22 cellular contexts compared by ENCODE assay signal in genomic region chr4:94333864-94334263, GRCh38. TPM values are rescaled to one million over a fixed set of nuclear protein-coding genes. Genes with fewer than 3 reads are reported as not detected.
A peak's percentile ranks its signal among the peaks of the same experiment; 100 is the strongest.
DNase-seq lines count a peak whose midpoint lies in the region; ATAC-seq, FAIRE-seq and TF ChIP-seq lines count a peak whose summit lies in the region.
"Had no signal": no experiment of that assay in that cellular context is flagged by ENCODE, and none has a peak within 500 bp of the region (broad histone marks: within the 10 kb centered on the region; RNA-seq: fewer than 3 reads in every experiment).

No MANE protein-coding gene starts in this region.

- H3K27ac ChIP-seq in A549 (no peak overlapping the region), endodermal cell (ENCODE audit: low read depth, low read length) (no peak overlapping the region), osteoblast (ENCODE audit: low read depth, low read length) (no peak overlapping the region), substantia nigra (ENCODE audit: low read depth, low read length, poor library complexity, severe bottlenecking) (no peak overlapping the region), PC-9 (no peak overlapping the region)
- H3K27ac ChIP-seq: C4-2B had no signal

- CTCF ChIA-PET in A549 (lab: Yijun Ruan, JAX) (no interaction called here), PC-9 (lab: Charles Lee) (no interaction called here)

- TF ChIP-seq CTCF in A549 (IDR thresholded peaks at IDR 0.05) (no peak), Loucy (conservative IDR thresholded peaks at IDR 0.05; ENCODE audit: low read length) (no peak), endodermal cell (conservative IDR thresholded peaks at IDR 0.05) (no peak), osteoblast (IDR thresholded peaks at IDR 0.05; ENCODE audit: extremely low read depth, low read depth, low read length) (no peak), PC-9 (conservative IDR thresholded peaks at IDR 0.05) (no peak)

- H3K9me3 Mint-ChIP-seq in endodermal cell: peaks cover 4% of the 10 kb centered on the region
- H3K9me3 Mint-ChIP-seq: CD4-positive, alpha-beta T cell; GM23338 had no signal

- peak overlapping the region; percentile 49 for H3K27ac Mint-ChIP-seq in endodermal cell
- H3K27ac Mint-ChIP-seq: CD4-positive, alpha-beta T cell; GM23338 had no signal

- H3K9ac ChIP-seq in Loucy (ENCODE audit: low read depth, low read length, poor library complexity, severe bottlenecking) (no peak overlapping the region), endodermal cell (ENCODE audit: extremely low read depth, low read length, poor library complexity, severe bottlenecking) (no peak overlapping the region)

- no peak for TF ChIP-seq EP300 in A549 (IDR thresholded peaks at IDR 0.05)

- peaks cover 10% of the 10 kb centered on the region for H3F3A ChIP-seq in Loucy (ENCODE audit: low read depth)
- no peaks in the 10 kb centered on the region for H3F3A ChIP-seq in PC-9 (ENCODE audit: insufficient read depth, low read depth)

- H3K9me3 ChIP-seq in A549 (no peaks in the 10 kb centered on the region), Loucy (ENCODE audit: insufficient read depth, low read depth, low read length) (no peaks in the 10 kb centered on the region), endodermal cell (ENCODE audit: control insufficient read depth, low read length) (peaks cover 2% of the 10 kb centered on the region), osteoblast (ENCODE audit: low read depth, low read length) (no peaks in the 10 kb centered on the region), PC-9 (ENCODE audit: insufficient read depth, low read depth) (no peaks in the 10 kb centered on the region)
- H3K9me3 ChIP-seq: Caco-2 had no signal

- H3K79me2 ChIP-seq in Loucy (ENCODE audit: insufficient read depth, low read length): peaks cover 7% of the 10 kb centered on the region; the same call in 1 of the 2 replicates
- H3K79me2 ChIP-seq in osteoblast (ENCODE audit: insufficient read depth, low read length): no peaks in the 10 kb centered on the region
- no peaks in the 10 kb centered on the region for H3K79me2 ChIP-seq in PC-9 (ENCODE audit: low read depth)

- TF ChIP-seq POLR2A in A549 (IDR thresholded peaks at IDR 0.05; ENCODE audit: low read length): no peak

- peaks cover 23% of the 10 kb centered on the region for H3K27me3 Mint-ChIP-seq in endodermal cell (ENCODE audit: insufficient read depth)
- H3K27me3 Mint-ChIP-seq: CD4-positive, alpha-beta T cell had no signal

- H3K4me3 Mint-ChIP-seq in endodermal cell: no peak overlapping the region
- H3K4me3 Mint-ChIP-seq: CD4-positive, alpha-beta T cell; GM23338 had no signal

- POLR2A ChIA-PET in A549 (lab: Yijun Ruan, JAX) (no interaction called here), PC-9 (lab: Charles Lee; ENCODE audit: unreplicated experiment) (no interaction called here)

- no TSS peak for BruUV-seq in PC-9 (replicated peaks; lab: Mats Ljungman, UMichigan)

- no peak for TF ChIP-seq RAD21 in A549 (conservative IDR thresholded peaks at IDR 0.05 in 1 of 2, IDR thresholded peaks at IDR 0.05 in 1 of 2)

- H3K36me3 Mint-ChIP-seq in endodermal cell (ENCODE audit: low read depth): no peaks in the 10 kb centered on the region

- H4K20me1 ChIP-seq in Loucy (ENCODE audit: insufficient read depth, low read length, poor library complexity, severe bottlenecking): no peaks in the 10 kb centered on the region
- H4K20me1 ChIP-seq in osteoblast (ENCODE audit: insufficient read depth, low read length): no peaks in the 10 kb centered on the region
- no peaks in the 10 kb centered on the region for H4K20me1 ChIP-seq in PC-9 (ENCODE audit: insufficient read depth)

- H3K4me1 Mint-ChIP-seq in endodermal cell: peaks cover 32% of the 10 kb centered on the region

- H3K4me3 ChIP-seq in A549 (no peak overlapping the region), Loucy (ENCODE audit: low read length, poor library complexity, severe bottlenecking) (no peak overlapping the region), endodermal cell (ENCODE audit: low read length) (peak overlapping the region; percentile 19), osteoblast (ENCODE audit: insufficient read depth, low read length) (no peak overlapping the region), PC-9 (no peak overlapping the region)
- H3K4me3 ChIP-seq: GM12878, GM23338 had no signal

- H3K27me3 ChIP-seq in Loucy (ENCODE audit: insufficient read depth, low read length, poor library complexity, severe bottlenecking) (no peaks in the 10 kb centered on the region), endodermal cell (ENCODE audit: control insufficient read depth, insufficient read depth, low read length, poor library complexity, severe bottlenecking) (peaks cover 7% of the 10 kb centered on the region), osteoblast (ENCODE audit: insufficient read depth, low read length) (peaks cover 5% of the 10 kb centered on the region), PC-9 (ENCODE audit: insufficient read depth, low read depth) (no peaks in the 10 kb centered on the region)

- FAIRE-seq in A549 (lab: Jason Lieb, UNC): no peak
- FAIRE-seq: A204.1, GM12878, H54 had no signal

- H3K4me2 ChIP-seq in A549 (peak overlapping the region; percentile 3; the same call in 1 of the 3 replicates), Loucy (ENCODE audit: low read depth, low read length, poor library complexity, severe bottlenecking) (peak overlapping the region; percentile 15), osteoblast (ENCODE audit: insufficient read depth, low read length) (no peak overlapping the region), PC-9 (no peak overlapping the region)
- H3K4me2 ChIP-seq: GM23338 had no signal

- intact Hi-C loops in PC-9 (cut with micrococcal nuclease; ENCODE audit: unreplicated experiment): no loop called here

- DNase-seq in A549 (ENCODE audit: low read depth in 1 of 2, low spot score in 1 of 2): no peak
- DNase-seq in endodermal cell: no peak
- peak; percentile 60 for DNase-seq in osteoblast (ENCODE audit: insufficient read length, low spot score, missing footprints)
- no peak for DNase-seq in activated CD8-positive, alpha-beta memory T cell treated with anti-CD3 and anti-CD28 coated beads, Interleukin-2, amount 50 U/mL, for 4 hours
- DNase-seq in substantia nigra (lab: John Stamatoyannopoulos, UW): no peak
- no peak for DNase-seq in PC-9
- DNase-seq: AML-193; CD4-positive, alpha-beta T cell; DMS153; DND-41; EL; HCEC 1CT had no signal

- peaks cover 22% of the 10 kb centered on the region; the same call in 2 of the 3 replicates for H3K4me1 ChIP-seq in A549
- peaks cover 48% of the 10 kb centered on the region for H3K4me1 ChIP-seq in Loucy (ENCODE audit: insufficient read depth, low read length, poor library complexity, severe bottlenecking)
- peaks cover 14% of the 10 kb centered on the region for H3K4me1 ChIP-seq in endodermal cell (ENCODE audit: control insufficient read depth, insufficient read depth, low read length)
- H3K4me1 ChIP-seq in osteoblast (ENCODE audit: insufficient read depth, low read length): peaks cover 7% of the 10 kb centered on the region
- H3K4me1 ChIP-seq in PC-9 (replicated peaks; ENCODE audit: insufficient read depth): no peaks in the 10 kb centered on the region

- WGBS in A549 (ENCODE audit: missing lambda C conversion rate): 68% methylated on average over 3 of the region's 3 CpGs
- 82 to 83% methylated on average over 2 of the region's 3 CpGs for WGBS in endodermal cell (ENCODE audit: insufficient coverage in 1 of 2, insufficient read length in 1 of 2), 2 experiments

- H3K36me3 ChIP-seq in Loucy (ENCODE audit: insufficient read depth, low read length) (peaks cover 3% of the 10 kb centered on the region; the same call in 1 of the 2 replicates), endodermal cell (ENCODE audit: control insufficient read depth, insufficient read depth, low read length) (no peaks in the 10 kb centered on the region), osteoblast (ENCODE audit: insufficient read depth, low read length) (no peaks in the 10 kb centered on the region), PC-9 (ENCODE audit: low read depth) (no peaks in the 10 kb centered on the region)

- H2AFZ ChIP-seq in Loucy (ENCODE audit: low read length) (peak overlapping the region; percentile 20; the same call in 1 of the 2 replicates), osteoblast (ENCODE audit: low read length) (no peak overlapping the region), PC-9 (no peak overlapping the region)
- H2AFZ ChIP-seq: GM23338 had no signal

- ATAC-seq in A549: no peak
- ATAC-seq: GM12878 had no signal

- H3K9me2 ChIP-seq in Loucy (replicated peaks; ENCODE audit: low read depth, low read length) (no peaks in the 10 kb centered on the region), PC-9 (ENCODE audit: insufficient read depth) (no peaks in the 10 kb centered on the region)

TF ChIP-seq in A549, 52 proteins besides CTCF, POLR2A, EP300 and RAD21:
- no peak for TF ChIP-seq RARB (CRISPR knock-in tag; IDR thresholded peaks at IDR 0.05)
- TF ChIP-seq JUNB (IDR thresholded peaks at IDR 0.05): no peak
TF ChIP-seq in A549: peak in this region for 0.

RNA-seq across cellular contexts. Expression of gene HPGDS, which starts 8.8 kb away (rescaled TPM):
- polyA plus RNA-seq in A549 (2011; rRNA removed): not detected in 2 replicates
- polyA plus RNA-seq in A549 (2012; cell fraction: cytosol; rRNA removed): not detected in 2 replicates
- not detected in 2 replicates for polyA plus RNA-seq in A549 (2012; cell fraction: nucleus; rRNA removed)
- polyA plus RNA-seq in A549 (2017; fragmentation: RNase III; extraction: RNeasy Plus Mini Kit Qiagen cat#74134 plus additional on column Dnase treatment): not detected in 3 replicates
- not detected in 2 replicates for polyA minus RNA-seq in A549 (2011; rRNA and poly(A)+ RNA removed)
- total RNA-seq in endodermal cell: not detected
- polyA plus RNA-seq in endodermal cell (2013, experiment 1 of 2): not detected
- not detected for polyA plus RNA-seq in endodermal cell (2013, experiment 2 of 2)
- total RNA-seq in osteoblast: not detected in 2 replicates
- not detected in 2 replicates for total RNA-seq in PC-9 (2021)
- total RNA-seq: Caco-2; CD4-positive, alpha-beta T cell; G401; GM12878; GM23338; HT-29 had no signal
- polyA plus RNA-seq: BJ, GM12878, GM23338 had no signal

Comparison
In these comparisons a context has a peak if more than half of its experiments do, and no peak if none do; other contexts are left out.
1. H3K4me2 ChIP-seq: peak in A549 (single experiment) and Loucy (single experiment); none in osteoblast (single experiment) and PC-9 (single experiment).